Comparison of ENCODE assay signal across 17 cellular contexts in the genomic region with DNA sequence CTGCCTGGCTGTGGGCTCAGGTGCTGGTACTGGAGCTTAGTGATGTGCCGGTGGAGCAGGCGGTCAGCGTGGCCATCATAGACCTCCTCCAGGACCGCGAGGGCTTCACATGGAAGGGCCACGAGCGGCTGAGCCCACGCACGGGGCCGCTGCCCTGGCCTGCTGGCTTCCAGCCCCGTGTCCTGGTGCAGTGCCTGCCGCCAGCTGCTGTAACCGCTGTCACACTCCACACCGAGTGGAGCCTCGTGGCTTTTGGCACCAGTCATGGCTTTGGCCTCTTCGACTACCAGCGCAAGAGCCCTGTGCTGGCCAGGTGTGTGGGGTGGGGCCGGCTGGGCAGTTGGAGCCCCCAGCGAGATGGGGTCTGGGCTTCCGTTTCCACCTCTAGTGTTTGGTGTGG.
"Had no signal": no experiment of that assay in that cellular context is flagged by ENCODE, and none has a peak within 500 bp of the region (broad histone marks: within the 10 kb centered on the region; RNA-seq: fewer than 3 reads in every experiment).

No MANE protein-coding gene starts in this region.

- H3K27ac ChIP-seq: left lung, lower lobe of right lung, neutrophil, ovary, skin epidermis, tibial nerve, uterus had no signal

- H3K4me1 ChIP-seq: left lung, lower lobe of right lung, tibial nerve, uterus had no signal

- H3K9me3 ChIP-seq: left lung, lower lobe of right lung, neutrophil, ovary, tibial nerve, uterus had no signal

- DNase-seq: left colon; left lung; lower lobe of right lung; mammary epithelial cell; mesenchymal stem cell; naive thymus-derived CD8-positive, alpha-beta T cell; occipital lobe; ovary; stimulated activated CD4-positive, alpha-beta T cell treated with anti-CD3 and anti-CD28 coated beads, Interleukin-12 subunit alpha, Interleukin-12 subunit beta, amount 100 ng/mL, for 4 hours; stimulated activated CD4-positive, alpha-beta T cell treated with anti-CD3 and anti-CD28 coated beads, Interleukin-15, amount 100 ng/mL, for 24 hours; stimulated activated CD4-positive, alpha-beta T cell treated with anti-CD3 and anti-CD28 coated beads, Interleukin-2, amount 100 ng/mL, for 24 hours; stimulated activated CD4-positive, alpha-beta T cell treated with anti-CD3 and anti-CD28 coated beads, Interleukin-4, amount 100 ng/mL, for 1 hour; stimulated activated naive CD4-positive, alpha-beta T cell; uterus had no signal

- H3K27me3 ChIP-seq: left lung, neutrophil, ovary, tibial nerve, uterus had no signal

- H3K36me3 ChIP-seq: ovary, uterus had no signal

- H3K4me3 ChIP-seq: left lung, lower lobe of right lung, ovary, skin epidermis, tibial nerve, uterus had no signal
